ENCODE assay signal across 16 cellular contexts in genomic region chr6:116027821-116028220, GRCh38. TPM values are rescaled to one million over a fixed set of nuclear protein-coding genes. Genes with fewer than 3 reads are reported as not detected.
DNase-seq lines count a peak whose midpoint lies in the region; ATAC-seq and TF ChIP-seq lines count a peak whose summit lies in the region.
"Had no signal": no experiment of that assay in that cellular context is flagged by ENCODE, and none has a peak within 500 bp of the region (broad histone marks: within the 10 kb centered on the region; RNA-seq: fewer than 3 reads in every experiment).

No MANE protein-coding gene starts in this region.

- no peaks in the 10 kb centered on the region for H3K79me2 ChIP-seq in neural progenitor cell (ENCODE audit: low read depth)

- H3K27me3 ChIP-seq in RWPE2 (ENCODE audit: insufficient read depth, poor library complexity, severe bottlenecking) (no peaks in the 10 kb centered on the region), neural progenitor cell (no peaks in the 10 kb centered on the region)
- H3K27me3 ChIP-seq: Peyer's patch had no signal

- H3K9me3 ChIP-seq in RWPE2 (ENCODE audit: severe bottlenecking) (no peaks in the 10 kb centered on the region), neural progenitor cell (ENCODE audit: low read depth) (no peaks in the 10 kb centered on the region)
- H3K9me3 ChIP-seq: Peyer's patch had no signal

- no peaks in the 10 kb centered on the region for H3F3A ChIP-seq in neural progenitor cell (ENCODE audit: low read depth)

- no peaks in the 10 kb centered on the region for H3K4me1 ChIP-seq in RWPE2 (ENCODE audit: insufficient read depth, poor library complexity, severe bottlenecking)
- H3K4me1 ChIP-seq in neural progenitor cell, result no peaks in the 10 kb centered on the region
- H3K4me1 ChIP-seq: Peyer's patch had no signal

- no peak overlapping the region for H3K9ac ChIP-seq in neural progenitor cell

- DNase-seq in RWPE2 (ENCODE audit: low spot score) (no peak), NCI-H1105 (lab: John Stamatoyannopoulos, UW) (no peak), neural progenitor cell (ENCODE audit: low spot score) (no peak), posterior vena cava (ENCODE audit: low spot score) (no peak)
- no peak for DNase-seq in stimulated activated CD4-positive, alpha-beta T cell treated with anti-CD3 and anti-CD28 coated beads, Interleukin-4, amount 100 ng/mL, for 24 hours
- DNase-seq: activated CD4-positive, alpha-beta T cell treated with anti-CD3 and anti-CD28 coated beads for 4 hours; dermis blood vessel endothelial cell; NCI-H1417 treated with DMSO at 0.1 percent for 48 hours; NCI-H510A treated with DMSO at 0.1 percent for 48 hours; Peyer's patch; right cardiac atrium had no signal

- H3K4me2 ChIP-seq in neural progenitor cell, result no peak overlapping the region

- TF ChIP-seq CTCF in RWPE2 (IDR thresholded peaks at IDR 0.05; ENCODE audit: poor library complexity, severe bottlenecking) (no peak), neural progenitor cell (IDR thresholded peaks at IDR 0.05) (no peak)

- H3K36me3 ChIP-seq in RWPE2 (ENCODE audit: low read depth) (no peaks in the 10 kb centered on the region), neural progenitor cell (no peaks in the 10 kb centered on the region)
- H3K36me3 ChIP-seq: Peyer's patch had no signal

- no peak overlapping the region for H2AFZ ChIP-seq in neural progenitor cell (replicated peaks)

- no peaks in the 10 kb centered on the region for H3K36me3 Mint-ChIP-seq in neural progenitor cell
- H3K36me3 Mint-ChIP-seq: natural killer cell treated with Interleukin-12 subunit alpha and Interleukin-12 subunit beta and Interleukin-15 and Interleukin-18, amount 100 ng/mL, for 72 hours had no signal

- H3K4me3 ChIP-seq in RWPE2 (ENCODE audit: severe bottlenecking), result no peak overlapping the region
- H3K4me3 ChIP-seq in neural progenitor cell, result no peak overlapping the region
- H3K4me3 ChIP-seq: Peyer's patch had no signal

- intact Hi-C loops in posterior vena cava (cut with DNase I), result no loop called here

- H3K9me3 Mint-ChIP-seq in neural progenitor cell, result no peaks in the 10 kb centered on the region
- H3K9me3 Mint-ChIP-seq: IgD-negative memory B cell; natural killer cell treated with Interleukin-12 subunit alpha and Interleukin-12 subunit beta and Interleukin-15 and Interleukin-18, amount 100 ng/mL, for 72 hours had no signal

- no peak overlapping the region for H3K27ac ChIP-seq in RWPE2 (ENCODE audit: poor library complexity, severe bottlenecking)
- H3K27ac ChIP-seq in neural progenitor cell, result no peak overlapping the region
- H3K27ac ChIP-seq: Peyer's patch had no signal

- H3K27ac Mint-ChIP-seq in neural progenitor cell, result no peak overlapping the region
- H3K27ac Mint-ChIP-seq: IgD-negative memory B cell; natural killer cell treated with Interleukin-12 subunit alpha and Interleukin-12 subunit beta and Interleukin-15 and Interleukin-18, amount 100 ng/mL, for 72 hours had no signal

- no peak overlapping the region for H3K4me3 Mint-ChIP-seq in neural progenitor cell
- H3K4me3 Mint-ChIP-seq: natural killer cell treated with Interleukin-12 subunit alpha and Interleukin-12 subunit beta and Interleukin-15 and Interleukin-18, amount 100 ng/mL, for 72 hours had no signal

- H4K20me1 ChIP-seq in neural progenitor cell (ENCODE audit: low read depth), result no peaks in the 10 kb centered on the region

- H3K4me1 Mint-ChIP-seq in neural progenitor cell, result no peaks in the 10 kb centered on the region

- ATAC-seq in GM18511 (IDR thresholded peaks at IDR 0.05; ENCODE audit: unreplicated experiment) (peak; percentile 68), GM21381 (IDR thresholded peaks at IDR 0.05; ENCODE audit: unreplicated experiment) (peak; percentile 42), HG02973 (IDR thresholded peaks at IDR 0.05; ENCODE audit: unreplicated experiment) (peak; percentile 42), RWPE2 (ENCODE audit: low read depth) (0 out of 3 replicates have a peak, but pooled peaks have one; percentile 17)
- ATAC-seq: natural killer cell treated with Interleukin-12 subunit alpha and Interleukin-12 subunit beta and Interleukin-15 and Interleukin-18, amount 100 ng/mL, for 72 hours; right cardiac atrium had no signal

- peaks cover 3% of the 10 kb centered on the region for H3K27me3 Mint-ChIP-seq in neural progenitor cell (ENCODE audit: insufficient read depth, low read depth)
- H3K27me3 Mint-ChIP-seq: IgD-negative memory B cell had no signal

RNA-seq across cellular contexts. Expression of gene FRK, which starts 32.9 kb away (rescaled TPM):
- total RNA-seq in neural progenitor cell (ENCODE audit: low replicate concordance), result 0.11 and 0.15 TPM in 2 replicates
- total RNA-seq in posterior vena cava, result 1 to 10 TPM; 5.1 to 8.3 TPM

Comparison
In these comparisons a context has a peak if more than half of its experiments do, and no peak if none do; other contexts are left out.
1. ATAC-seq: peak in every context shown above with its lines; median percentile 68 in GM18511; 42 in GM21381; 42 in HG02973; 17 in RWPE2.